1 cellular context compared by ENCODE assay signal in genomic region chr4:16809064-16809463, GRCh38.
TF ChIP-seq lines count a peak whose summit lies in the region.

No MANE protein-coding gene starts in this region.

TF ChIP-seq in HepG2, 621 proteins besides CTCF, POLR2A, EP300 and RAD21 (continued from another document):
- TF ChIP-seq RERE (CRISPR knock-in tag; IDR thresholded peaks at IDR 0.05; ENCODE audit: low read depth), result no peak
- peak; percentile 98 for TF ChIP-seq ZNF12 (CRISPR knock-in tag; IDR thresholded peaks at IDR 0.05)
